In the genomic region with DNA sequence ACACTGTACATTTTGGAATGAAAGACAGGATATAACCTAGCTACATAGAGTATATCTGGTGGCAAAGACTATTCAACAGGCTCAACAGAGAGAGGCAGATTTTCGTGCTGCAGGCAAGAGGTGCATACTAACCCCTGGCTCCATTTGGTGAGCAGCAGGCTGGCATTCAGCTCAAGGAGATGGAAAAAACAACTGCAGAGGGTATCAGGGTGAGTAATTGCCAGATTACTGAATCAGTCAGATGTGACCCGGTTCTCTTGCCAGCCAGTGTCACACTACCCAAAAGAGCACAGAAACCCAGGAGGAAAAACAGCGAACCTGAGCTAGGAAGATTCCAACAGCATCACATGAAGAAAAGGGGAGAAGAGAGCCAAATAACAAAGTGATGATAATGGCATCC, we compare ENCODE assay signal across 12 cellular contexts.
"Had no signal": no experiment of that assay in that cellular context is flagged by ENCODE, and none has a peak within 500 bp of the region (broad histone marks: within the 10 kb centered on the region; RNA-seq: fewer than 3 reads in every experiment).

No MANE protein-coding gene starts in this region.

- ATAC-seq: activated CD8-positive, alpha-beta T cell treated with anti-CD3 and anti-CD28 coated beads, Interleukin-2, amount 10 ng/mL, durations not matched to agents 7 days and 5 days; activated naive CD4-positive, alpha-beta T cell treated with anti-CD3 and anti-CD28 coated beads, Interleukin-2, amount 50 U/mL, for 72 hours; activated T-helper 17 cell treated with anti-CD3 and anti-CD28 coated beads, Interleukin-2, amount 50 U/mL, for 72 hours; naive thymus-derived CD8-positive, alpha-beta T cell had no signal

- DNase-seq: activated CD4-positive, alpha-beta T cell treated with anti-CD3 and anti-CD28 coated beads, Interleukin-2, amount 10 ng/mL, durations not matched to agents 7 days and 5 days; activated CD8-positive, alpha-beta T cell treated with anti-CD3 and anti-CD28 coated beads, Interleukin-2, amount 10 ng/mL, durations not matched to agents 7 days and 5 days; amniotic stem cell; dorsolateral prefrontal cortex; glutamatergic neuron; left ventricle myocardium inferior; naive thymus-derived CD8-positive, alpha-beta T cell; stimulated activated CD4-positive, alpha-beta T cell treated with anti-CD3 and anti-CD28 coated beads, Interleukin-4, amount 100 ng/mL, for 4 hours; stomach; transverse colon had no signal
